In the genomic region with DNA sequence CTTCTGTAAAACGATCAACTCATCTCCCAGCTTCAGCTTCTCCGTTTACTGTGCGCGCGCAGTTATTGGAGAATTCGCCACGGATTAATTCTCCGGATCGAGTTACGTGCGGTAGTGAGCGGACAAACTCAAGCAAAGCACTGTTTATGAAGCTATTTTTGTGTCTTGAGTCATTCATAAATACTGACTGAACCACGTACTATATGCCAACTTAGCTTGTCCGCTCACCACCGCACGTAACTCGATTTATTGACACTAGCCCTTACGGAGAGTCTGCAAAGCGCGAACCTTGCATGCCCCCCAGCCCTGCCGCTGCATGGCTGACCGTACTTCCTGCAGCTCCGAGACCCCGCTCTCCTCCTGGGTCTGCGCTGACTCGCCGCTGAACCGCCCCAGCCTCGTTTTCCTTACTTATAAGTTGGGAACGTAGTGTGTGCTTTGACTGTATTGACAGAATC, we compare ENCODE assay signal across 8 cellular contexts. TPM values are rescaled to one million over a fixed set of nuclear protein-coding genes. Genes with fewer than 3 reads are reported as not detected.
A peak's percentile ranks its signal among the peaks of the same experiment; 100 is the strongest.
DNase-seq lines count a peak whose midpoint lies in the region; ATAC-seq, FAIRE-seq and TF ChIP-seq lines count a peak whose summit lies in the region.

No MANE protein-coding gene starts in this region.

- H3K27ac ChIP-seq in K562 (ENCODE audit: extremely low read depth, low read depth, low read length): peak overlapping the region; percentile 93
- H3K27ac ChIP-seq in iPS-20b (ENCODE audit: low read length): no peak overlapping the region
- H3K27ac ChIP-seq in spleen: peak overlapping the region; percentile 84 to 94 (median 90)

- peaks cover 57% of the 10 kb centered on the region for H3K79me2 ChIP-seq in K562 (ENCODE audit: control insufficient read depth, insufficient read depth, low read length)

- TF ChIP-seq EP300 in K562 (IDR thresholded peaks at IDR 0.05; ENCODE audit: low read length): no peak

- H4K20me1 ChIP-seq in K562 (replicated peaks; ENCODE audit: control insufficient read depth, insufficient read depth, low read length): no peaks in the 10 kb centered on the region; the same call in 1 of the 2 replicates

- TF ChIP-seq RAD21 in K562 (CRISPR knock-in tag; conservative IDR thresholded peaks at IDR 0.05 in 1 of 2, IDR thresholded peaks at IDR 0.05 in 1 of 2): no peak

- 2% methylated on average over 30 of the region's 30 CpGs for WGBS in K562 (ENCODE audit: insufficient coverage, low coverage, missing lambda C conversion rate)
- 0 to 2% (median 0%) methylated on average over 30 of the region's 30 CpGs for WGBS in spleen, 5 donors

- CTCF ChIA-PET in K562 (lab: Yijun Ruan, JAX; ENCODE audit: low intra/inter-chr PET ratio): interaction anchor here (0.8 to 3.3 kb wide), 2 partner anchors 71 to 73 kb away, joined by 3 to 21 read pairs; a partner anchor contains a TSS

- peak overlapping the region; percentile 90 for H3K4me2 ChIP-seq in K562 (ENCODE audit: insufficient read depth, low read length)

- H3K27me3 ChIP-seq in K562 (ENCODE audit: control insufficient read depth in 2 of 2, insufficient read depth in 2 of 2, low read length in 2 of 2): no peaks in the 10 kb centered on the region
- H3K27me3 ChIP-seq in iPS-20b (ENCODE audit: insufficient read depth, low read length): peaks cover 5% of the 10 kb centered on the region; the same call in 1 of the 2 replicates
- no peaks in the 10 kb centered on the region for H3K27me3 ChIP-seq in spleen (replicated peaks in 1 of 7)

- H2AFZ ChIP-seq in K562 (ENCODE audit: low read depth, low read length): peak overlapping the region; percentile 94

- in situ Hi-C loops in K562 (cut with MboI): no loop called here

- H3K36me3 ChIP-seq in K562 (ENCODE audit: control insufficient read depth, insufficient read depth, low read length): peaks cover 14% of the 10 kb centered on the region; the same call in 1 of the 3 replicates
- H3K36me3 ChIP-seq in iPS-20b (ENCODE audit: insufficient read depth, low read depth, low read length): peaks cover 4% of the 10 kb centered on the region; the same call in 1 of the 2 replicates
- no peaks in the 10 kb centered on the region for H3K36me3 ChIP-seq in spleen

- TF ChIP-seq CTCF in K562 (IDR thresholded peaks at IDR 0.05 in 2 of 3, conservative IDR thresholded peaks at IDR 0.05 in 1 of 3; ENCODE audit: insufficient read depth in 2 of 3, low read depth in 1 of 3, low read length in 3 of 3) (no peak), spleen (IDR thresholded peaks at IDR 0.05 in 8 of 11, conservative IDR thresholded peaks at IDR 0.05 in 3 of 11) (no peak)

- H3K9ac ChIP-seq in K562 (ENCODE audit: insufficient read depth in 1 of 2, low read depth in 2 of 2, low read length in 2 of 2) (peak overlapping the region; percentile 93), iPS-20b (ENCODE audit: low read depth, low read length) (peak overlapping the region; percentile 84)

- ATAC-seq in HG02884 (IDR thresholded peaks at IDR 0.05; ENCODE audit: unreplicated experiment): peak; percentile 18
- ATAC-seq in K562: peak; percentile 44

- H3K9me1 ChIP-seq in K562 (ENCODE audit: control insufficient read depth, insufficient read depth, low read length): no peaks in the 10 kb centered on the region

- TF ChIP-seq POLR2A in K562 (conservative IDR thresholded peaks at IDR 0.05): no peak
- TF ChIP-seq POLR2A in spleen (IDR thresholded peaks at IDR 0.05): no peak
- TF ChIP-seq POLR2A in GM12891 (IDR thresholded peaks at IDR 0.05; ENCODE audit: low read depth, low read length): no peak

- peak; percentile 26 for FAIRE-seq in K562 (lab: Jason Lieb, UNC)
- FAIRE-seq in GM12891 (lab: Jason Lieb, UNC): no peak

- intact Hi-C loops in K562 (cut with micrococcal nuclease) (loop anchor here (1.0 to 5.0 kb wide), 3 partner anchors 70 to 160 kb away; a partner anchor contains a TSS), spleen (cut with DNase I; ENCODE audit: low total_unique reads) (loop anchor here (5.0 kb wide), 1 partner anchor 71 kb away; a partner anchor contains a TSS)

- no peaks in the 10 kb centered on the region for H3K9me3 ChIP-seq in K562 (replicated peaks; ENCODE audit: control insufficient read depth, insufficient read depth, low read depth, low read length)
- no peaks in the 10 kb centered on the region for H3K9me3 ChIP-seq in iPS-20b (ENCODE audit: insufficient read depth, low read depth, low read length)
- H3K9me3 ChIP-seq in spleen: no peaks in the 10 kb centered on the region

- DNase-seq in activated gamma-delta T cell treated with Interleukin-2 at 50 U/mL for 16 hours (peak; percentile 16), activated gamma-delta T cell (lab: John Stamatoyannopoulos, UW) (no peak), NCI-H774 (lab: John Stamatoyannopoulos, UW) (peak; percentile 36), K562 (ENCODE audit: extremely low read depth in 1 of 4, low spot score in 3 of 4) (peak in 2 of 4 experiments; percentile 48 to 60), spleen (peak; percentile 84), GM12891 (ENCODE audit: insufficient read length, low spot score) (no peak)

- POLR2A ChIA-PET in K562 (lab: Yijun Ruan, JAX): interaction anchor here (0.8 to 2.0 kb wide), 5 partner anchors 13 to 159 kb away, joined by 3 to 18 read pairs (median 5); a partner anchor contains a TSS

- BruUV-seq in K562 (replicated peaks; lab: Mats Ljungman, UMichigan): no TSS peak

- H3K4me3 ChIP-seq in K562 (peak overlapping the region; percentile 87), iPS-20b (ENCODE audit: low read length) (peak overlapping the region; percentile 94), spleen (peak overlapping the region; percentile 81 to 100 (median 99))

- H3K4me1 ChIP-seq in K562 (replicated peaks in 1 of 2; ENCODE audit: control insufficient read depth in 2 of 2, insufficient read depth in 2 of 2, low read length in 2 of 2) (peaks cover 11 to 32% of the 10 kb centered on the region in 2 experiments), iPS-20b (ENCODE audit: insufficient read depth, low read length) (peaks cover 15% of the 10 kb centered on the region; the same call in 1 of the 2 replicates), spleen (peaks cover 15 to 61% (median 49%) of the 10 kb centered on the region in 6 donors)

TF ChIP-seq in K562, 482 proteins besides CTCF, POLR2A, EP300 and RAD21 (continues in another document):
- TF ChIP-seq ESRRB (CRISPR knock-in tag; IDR thresholded peaks at IDR 0.05; ENCODE audit: borderline replicate concordance): no peak
- peak; percentile 34 for TF ChIP-seq RBBP5 (IDR thresholded peaks at IDR 0.05; ENCODE audit: borderline replicate concordance, insufficient read depth, low read length, poor library complexity, severe bottlenecking)
- TF ChIP-seq TCF3 (CRISPR knock-in tag; IDR thresholded peaks at IDR 0.05): 0 out of 2 replicates have a peak, but pooled peaks have one; percentile 8

TF ChIP-seq in GM12891, 5 proteins besides CTCF, POLR2A, EP300 and RAD21:
- TF ChIP-seq TAF1 (IDR thresholded peaks at IDR 0.05; ENCODE audit: low read depth, low read length): no peak
- TF ChIP-seq POLR2AphosphoS5 (IDR thresholded peaks at IDR 0.05; ENCODE audit: low read depth, low read length): no peak
- no peak for TF ChIP-seq SPI1 (IDR thresholded peaks at IDR 0.05; ENCODE audit: low read depth, low read length)
- no peak for TF ChIP-seq POU2F2 (IDR thresholded peaks at IDR 0.05; ENCODE audit: low read depth, low read length)

RNA-seq across cellular contexts. Expression of a gene that starts 0.8 kb away (rescaled TPM):
- 63.2 and 127 TPM in 2 replicates for total RNA-seq in K562 (2011; cell fraction: chromatin; rRNA removed; ENCODE audit: low replicate concordance)
- 24.7 and 31.3 TPM in 2 replicates for total RNA-seq in K562 (2011; cell fraction: nucleolus; rRNA removed)
- total RNA-seq in K562 (2011; cell fraction: nucleoplasm; rRNA removed): 38.4 and 43.6 TPM in 2 replicates
- total RNA-seq in K562 (2014; rRNA removed) (48.0 and 50.0 TPM in 2 replicates), K562 (2014; rRNA removed; fragmentation: Illumina TruSeq; extraction: Trizol) (66.4 and 70.5 TPM in 2 replicates), K562 (2015; rRNA removed; fragmentation: Illumina TruSeq; extraction: Trizol) (56.7 and 59.1 TPM in 2 replicates), K562 (2021) (55.3 and 59.3 TPM in 2 replicates), spleen (10 to 100 TPM; 37.1 to 52.6 (median 39.8) TPM)
- polyA plus RNA-seq in K562 (2011; rRNA removed) (60.4 and 93.3 TPM in 2 replicates), K562 (2014; fragmentation: Illumina TruSeq; extraction: Trizol) (51.8 and 57.5 TPM in 2 replicates), K562 (2014; fragmentation: Nextera tagmentation; extraction: Ambion mirVana) (10 to 100 TPM; 25.0 to 38.9 TPM), K562 (2014; rRNA removed) (64.6 and 66.2 TPM in 2 replicates), spleen (10 to 100 TPM; 25.8 to 41.5 (median 31.6) TPM)
- polyA plus RNA-seq in K562 (2011; cell fraction: cytosol; rRNA removed): 19.1 and 31.4 TPM in 2 replicates
- polyA plus RNA-seq in K562 (2011; cell fraction: nucleus; rRNA removed): 75.8 and 85.1 TPM in 2 replicates
- polyA plus RNA-seq in K562 (2012): 39.4 and 46.9 TPM in 2 replicates
- 55.1 and 62.4 TPM in 2 replicates for polyA minus RNA-seq in K562 (2011; rRNA and poly(A)+ RNA removed)
- polyA minus RNA-seq in K562 (2011; cell fraction: cytosol; rRNA and poly(A)+ RNA removed): 19.7 and 29.3 TPM in 2 replicates
- 29.9 and 37.3 TPM in 2 replicates for polyA minus RNA-seq in K562 (2011; cell fraction: nucleus; rRNA and poly(A)+ RNA removed)
- 31.6 TPM for polyA plus RNA-seq in GM12891 (2012; ENCODE audit: low read depth, missing spikeins)

RNA-seq across cellular contexts. Expression of a gene that starts 18.1 kb away (rescaled TPM):
- total RNA-seq in K562 (2011; cell fraction: chromatin; rRNA removed; ENCODE audit: low replicate concordance): not detected in 2 replicates
- 0.17 TPM in 1 of 2 replicates, not detected in the other for total RNA-seq in K562 (2011; cell fraction: nucleolus; rRNA removed)
- total RNA-seq in K562 (2011; cell fraction: nucleoplasm; rRNA removed): 0.22 TPM in 1 of 2 replicates, not detected in the other
- total RNA-seq in K562 (2014; rRNA removed) (0.08 TPM in 1 of 2 replicates, not detected in the other), K562 (2014; rRNA removed; fragmentation: Illumina TruSeq; extraction: Trizol) (0.22 and 0.51 TPM in 2 replicates), K562 (2015; rRNA removed; fragmentation: Illumina TruSeq; extraction: Trizol) (0.60 and 0.69 TPM in 2 replicates), K562 (2021) (0.22 and 0.25 TPM in 2 replicates), spleen (10 to 100 TPM in 2 of 7 donors, 1 to 10 TPM in 5; 3.0 to 13.4 (median 9.6) TPM)
- polyA plus RNA-seq in K562 (2011; rRNA removed) (0.11 and 0.13 TPM in 2 replicates), K562 (2014; fragmentation: Illumina TruSeq; extraction: Trizol) (0.29 and 0.40 TPM in 2 replicates), K562 (2014; fragmentation: Nextera tagmentation; extraction: Ambion mirVana) (under 1 TPM; 0.11 to 0.15 TPM), K562 (2014; rRNA removed) (0.04 and 0.16 TPM in 2 replicates), spleen (1 to 10 TPM; 2.8 to 4.0 (median 3.4) TPM)
- polyA plus RNA-seq in K562 (2011; cell fraction: cytosol; rRNA removed): not detected in 2 replicates
- polyA plus RNA-seq in K562 (2011; cell fraction: nucleus; rRNA removed): 0.13 and 0.29 TPM in 2 replicates
- polyA plus RNA-seq in K562 (2012): 0.52 and 0.57 TPM in 2 replicates
- polyA minus RNA-seq in K562 (2011; rRNA and poly(A)+ RNA removed): 0.09 TPM in 1 of 2 replicates, not detected in the other
- not detected in 2 replicates for polyA minus RNA-seq in K562 (2011; cell fraction: cytosol; rRNA and poly(A)+ RNA removed)
- polyA minus RNA-seq in K562 (2011; cell fraction: nucleus; rRNA and poly(A)+ RNA removed): 0.11 and 0.27 TPM in 2 replicates
- polyA plus RNA-seq in GM12891 (2012; ENCODE audit: low read depth, missing spikeins): 0.35 TPM

Comparison
In these comparisons a context has a peak if more than half of its experiments do, and no peak if none do; other contexts are left out.
1. DNase-seq: peak in activated gamma-delta T cell treated with Interleukin-2 at 50 U/mL for 16 hours (single experiment), NCI-H774 (single experiment) and spleen (single experiment); none in activated gamma-delta T cell (single experiment) and GM12891 (single experiment).
2. Peak in every context shown above with its lines, with median percentiles within 50 percentile points of each other: H3K4me3 ChIP-seq.